ENCODE assay signal across 1 cellular context in the genomic region with DNA sequence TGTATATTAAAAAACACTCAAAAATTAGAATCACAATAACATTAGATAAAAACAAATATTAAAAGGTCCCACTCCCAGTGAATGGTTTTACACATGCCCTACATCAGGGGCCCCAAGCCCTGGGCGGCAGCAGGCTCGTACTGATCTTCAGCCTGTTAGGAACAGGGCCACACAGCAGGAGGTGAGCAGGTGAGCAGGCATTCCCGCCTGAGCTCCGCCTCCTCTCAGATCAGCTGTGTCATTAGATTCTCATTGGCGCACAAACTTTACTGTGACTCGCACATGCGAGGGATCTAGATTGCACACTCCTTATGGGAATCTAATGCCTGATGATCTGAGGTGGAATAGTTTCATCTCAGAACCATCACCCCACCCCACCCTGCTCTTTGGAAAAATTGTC.
TF ChIP-seq lines count a peak whose summit lies in the region.

No MANE protein-coding gene starts in this region.

TF ChIP-seq in HCT116, 20 proteins besides CTCF, POLR2A, EP300 and RAD21:
- TF ChIP-seq ZBTB33 (IDR thresholded peaks at IDR 0.05; ENCODE audit: extremely low read depth, insufficient replicate concordance, low read length) (no peak), SP1 (IDR thresholded peaks at IDR 0.05; ENCODE audit: low read depth) (0 out of 2 replicates have a peak, but pooled peaks have one; percentile 12)
